8 cellular contexts compared by ENCODE assay signal in the genomic region with DNA sequence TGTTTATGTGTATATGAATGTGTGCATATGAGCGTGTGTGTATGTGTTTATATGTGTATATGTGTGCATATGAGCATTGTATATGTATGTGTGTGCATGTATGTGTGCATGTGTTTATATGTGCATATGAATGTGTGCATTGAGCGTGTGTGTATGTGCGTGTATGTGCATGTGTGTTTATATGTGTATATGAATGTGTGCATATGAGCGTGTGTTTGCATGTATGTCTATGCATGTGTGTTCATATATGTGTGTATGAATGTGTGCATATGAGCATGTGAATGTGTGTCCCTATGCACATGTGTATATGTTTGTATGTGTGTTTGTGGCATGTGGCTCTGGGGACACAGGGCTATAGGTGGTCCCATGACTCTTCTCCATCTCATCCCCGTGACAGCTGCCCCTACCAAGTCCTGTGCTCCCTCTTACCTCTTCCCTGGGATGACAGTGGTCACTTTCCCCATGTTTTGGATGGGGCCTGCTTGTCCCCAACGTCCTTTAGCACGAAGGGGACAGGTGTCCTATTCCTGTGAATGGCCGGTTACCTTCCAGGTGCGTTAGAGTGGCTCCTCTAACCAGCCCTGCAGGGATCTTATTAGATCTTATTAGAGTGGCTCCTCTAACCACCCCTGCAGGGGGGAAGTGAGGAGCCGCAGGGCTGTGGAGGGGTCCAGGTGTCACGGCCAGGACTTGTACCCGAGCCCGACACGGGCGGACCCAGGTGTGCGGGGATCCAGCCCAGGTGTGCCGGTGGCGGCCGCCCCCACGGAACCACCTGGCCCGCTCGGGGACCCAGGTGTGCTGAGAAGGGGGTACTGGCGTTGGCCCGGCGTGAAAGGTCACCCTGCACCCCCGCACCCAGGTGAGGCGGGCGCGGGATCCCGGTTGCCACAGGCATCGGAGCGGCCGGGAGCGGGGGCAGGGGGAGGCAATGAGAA.
A peak's percentile ranks its signal among the peaks of the same experiment; 100 is the strongest.
DNase-seq lines count a peak whose midpoint lies in the region; ATAC-seq and TF ChIP-seq lines count a peak whose summit lies in the region.

No MANE protein-coding gene starts in this region.

- H3K4me1 ChIP-seq in naive thymus-derived CD4-positive, alpha-beta T cell (ENCODE audit: control insufficient read depth in 2 of 2, insufficient read depth in 2 of 2, low read length in 2 of 2): peaks cover 0 to 5% of the 10 kb centered on the region in 2 donors

- intact Hi-C loops in naive thymus-derived CD4-positive, alpha-beta T cell (cut with micrococcal nuclease): loop anchor here (1.0 kb wide), 4 partner anchors 160 to 430 kb away; partner anchors contain the start of gene MGAT5B (in 2 of the 2)

- peak; percentile 15 for ATAC-seq in HG03342 (IDR thresholded peaks at IDR 0.05; ENCODE audit: unreplicated experiment)
- ATAC-seq in central memory CD8-positive, alpha-beta T cell (replicated peaks; ENCODE audit: extremely low read depth, poor library complexity, severe bottlenecking): no peak
- no peak for ATAC-seq in naive thymus-derived CD4-positive, alpha-beta T cell
- no peak for ATAC-seq in HG02938 (IDR thresholded peaks at IDR 0.05; ENCODE audit: unreplicated experiment)
- ATAC-seq in HG03378 (IDR thresholded peaks at IDR 0.05; ENCODE audit: unreplicated experiment): no peak

- no peak overlapping the region for H3K27ac Mint-ChIP-seq in central memory CD8-positive, alpha-beta T cell (ENCODE audit: low read depth)
- peak overlapping the region in 1 of 9 donors; percentile 72 for H3K27ac Mint-ChIP-seq in naive thymus-derived CD4-positive, alpha-beta T cell

- H3K27ac ChIP-seq in naive thymus-derived CD4-positive, alpha-beta T cell (ENCODE audit: low read depth, low read length): no peak overlapping the region

- no peaks in the 10 kb centered on the region for H3K9me3 Mint-ChIP-seq in central memory CD8-positive, alpha-beta T cell
- H3K9me3 Mint-ChIP-seq in naive thymus-derived CD4-positive, alpha-beta T cell: no peaks in the 10 kb centered on the region

- peaks cover 5% of the 10 kb centered on the region for H3K4me1 Mint-ChIP-seq in central memory CD8-positive, alpha-beta T cell
- peaks cover 0 to 22% (median 7%) of the 10 kb centered on the region in 7 donors for H3K4me1 Mint-ChIP-seq in naive thymus-derived CD4-positive, alpha-beta T cell

- H3K27me3 ChIP-seq in naive thymus-derived CD4-positive, alpha-beta T cell (ENCODE audit: control insufficient read depth in 2 of 2, insufficient read depth in 2 of 2, low read length in 2 of 2): no peaks in the 10 kb centered on the region

- no peaks in the 10 kb centered on the region for H3K36me3 ChIP-seq in naive thymus-derived CD4-positive, alpha-beta T cell (ENCODE audit: control insufficient read depth in 2 of 3, insufficient read depth in 3 of 3, low read length in 3 of 3)

- peaks cover 42% of the 10 kb centered on the region for H3K27me3 Mint-ChIP-seq in central memory CD8-positive, alpha-beta T cell
- peaks cover 9 to 21% (median 13%) of the 10 kb centered on the region in 5 donors for H3K27me3 Mint-ChIP-seq in naive thymus-derived CD4-positive, alpha-beta T cell

- no peaks in the 10 kb centered on the region for H3K9me3 ChIP-seq in naive thymus-derived CD4-positive, alpha-beta T cell (ENCODE audit: control insufficient read depth in 2 of 3, low read length in 3 of 3)

- TF ChIP-seq CTCF in GM12875 (IDR thresholded peaks at IDR 0.05; ENCODE audit: borderline replicate concordance, insufficient read depth, low read depth, low read length): no peak

- peaks cover 5% of the 10 kb centered on the region for H3K36me3 Mint-ChIP-seq in central memory CD8-positive, alpha-beta T cell (ENCODE audit: insufficient read depth)
- no peaks in the 10 kb centered on the region for H3K36me3 Mint-ChIP-seq in naive thymus-derived CD4-positive, alpha-beta T cell

- H3K4me3 ChIP-seq in GM12875 (ENCODE audit: low read depth, low read length): peak overlapping the region; percentile 52
- H3K4me3 ChIP-seq in naive thymus-derived CD4-positive, alpha-beta T cell (ENCODE audit: low read length): peak overlapping the region; percentile 35

- POLR2A ChIA-PET in naive thymus-derived CD4-positive, alpha-beta T cell (lab: Charles Lee): no interaction called here

- H3K4me3 Mint-ChIP-seq in central memory CD8-positive, alpha-beta T cell: peak overlapping the region; percentile 10
- peak overlapping the region; percentile 16 to 77 (median 60) for H3K4me3 Mint-ChIP-seq in naive thymus-derived CD4-positive, alpha-beta T cell

- CTCF ChIA-PET in naive thymus-derived CD4-positive, alpha-beta T cell (lab: Charles Lee): no interaction called here

- DNase-seq in central memory CD8-positive, alpha-beta T cell (ENCODE audit: low spot score in 2 of 2): no peak
- DNase-seq in naive thymus-derived CD4-positive, alpha-beta T cell: peak in 1 of 9 donors; percentile 12
- DNase-seq in MV-4-11 (lab: John Stamatoyannopoulos, UW) (no peak), GM19240 (ENCODE audit: insufficient read length, low spot score) (no peak)
